In the genomic region with DNA sequence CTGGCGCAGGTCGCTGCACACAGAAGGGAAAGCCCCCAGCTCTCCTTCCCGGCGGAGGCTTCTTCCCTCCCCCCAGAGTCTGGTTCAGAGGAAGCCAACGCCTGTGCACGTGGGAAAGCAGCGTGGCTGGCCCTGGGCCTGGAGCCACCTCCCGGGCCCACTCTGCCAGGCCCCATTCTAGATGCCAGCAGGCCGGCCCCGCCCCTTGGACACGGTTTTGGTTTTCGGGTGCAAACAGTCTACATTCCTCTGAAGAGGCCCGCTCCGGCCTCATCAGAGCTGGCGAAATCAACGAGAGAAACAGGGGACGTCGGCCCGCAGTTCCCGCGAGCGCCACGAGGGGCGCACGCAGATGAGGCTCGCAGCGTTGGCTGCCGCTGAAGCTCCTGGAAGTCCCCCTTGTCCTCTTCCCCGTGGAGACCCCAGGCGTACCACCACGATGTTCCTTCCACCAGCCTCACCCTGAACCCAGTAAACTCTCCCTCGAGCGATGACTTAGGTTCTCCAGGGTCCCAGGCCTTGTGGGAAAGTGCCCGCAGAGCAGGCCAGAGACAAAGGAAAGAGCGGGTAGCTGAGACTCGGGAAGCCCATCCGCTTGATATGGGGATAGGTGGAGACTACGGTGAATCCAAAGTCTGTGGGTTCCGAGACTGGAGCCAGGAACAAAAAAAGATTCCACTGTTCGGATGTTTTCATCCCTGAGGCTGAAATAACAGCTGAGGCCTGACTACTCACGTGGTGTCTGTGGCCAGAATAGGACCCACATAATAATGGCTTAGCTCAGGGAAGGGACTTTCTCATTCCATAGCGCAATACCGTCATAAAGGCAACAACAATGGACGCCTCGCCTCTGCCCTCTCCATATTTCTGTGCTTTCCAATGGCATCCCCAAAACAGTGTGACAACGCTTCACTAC, we compare ENCODE assay signal across 7 cellular contexts.
DNase-seq lines count a peak whose midpoint lies in the region; ATAC-seq lines count a peak whose summit lies in the region.

No MANE protein-coding gene starts in this region.

- DNase-seq in SK-MEL-5 (ENCODE audit: low read depth, low spot score) (peak; percentile 23), adipocyte (ENCODE audit: low read depth) (peak; percentile 85), left ventricle myocardium superior (peak; percentile 90), putamen (ENCODE audit: low spot score) (peak; percentile 35), A172 (ENCODE audit: low spot score) (no peak)

- peaks cover 18% of the 10 kb centered on the region for H3K4me1 ChIP-seq in adipocyte (ENCODE audit: control insufficient read depth, insufficient read depth, low read length)

- in situ Hi-C loops in SK-MEL-5 (cut with HindIII; ENCODE audit: low pct_unique_long_range_greater_than_20kb, low sequenced_read_pairs), result no loop called here

- H3K27me3 ChIP-seq in adipocyte (replicated peaks; ENCODE audit: control insufficient read depth, insufficient read depth, low read length), result no peaks in the 10 kb centered on the region

- no peaks in the 10 kb centered on the region for H3K36me3 ChIP-seq in adipocyte (ENCODE audit: control insufficient read depth, insufficient read depth, low read length, severe bottlenecking)

- peak overlapping the region; percentile 64 for H3K4me3 ChIP-seq in adipocyte (ENCODE audit: low read length)

- H3K9me3 ChIP-seq in adipocyte (ENCODE audit: control insufficient read depth, low read length), result no peaks in the 10 kb centered on the region

- intact Hi-C loops in left ventricle myocardium superior (cut with micrococcal nuclease), result no loop called here

- H3K9ac ChIP-seq in adipocyte (ENCODE audit: low read length), result peak overlapping the region; percentile 71

- ATAC-seq in GM18861 (IDR thresholded peaks at IDR 0.05; ENCODE audit: unreplicated experiment) (peak; percentile 89), HG03039 (IDR thresholded peaks at IDR 0.05; ENCODE audit: unreplicated experiment) (peak; percentile 85), left ventricle myocardium superior (peak; percentile 92)
